In the genomic region with DNA sequence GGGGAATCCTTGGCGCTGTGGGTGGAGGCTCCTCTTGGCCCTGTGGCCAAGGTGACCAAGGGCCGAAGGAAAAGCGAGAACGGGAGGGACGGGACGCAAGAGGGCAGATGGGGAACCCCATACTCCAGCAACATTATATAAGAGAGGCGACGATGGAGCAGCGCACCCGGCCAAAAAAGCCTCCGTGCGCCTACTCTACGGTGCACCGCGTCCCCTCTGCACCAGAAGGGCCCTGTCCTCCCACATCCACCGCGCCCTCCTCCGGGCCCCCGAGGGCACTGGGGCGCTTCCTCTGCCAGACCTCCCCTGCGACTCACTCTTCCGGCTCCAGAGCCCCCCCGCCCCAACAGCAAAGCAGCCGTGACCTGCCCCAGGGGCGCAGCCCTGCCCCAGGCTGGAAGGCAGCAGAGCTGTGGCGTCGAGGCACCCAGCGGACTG, we compare ENCODE assay signal across 8 cellular contexts. TPM values are rescaled to one million over a fixed set of nuclear protein-coding genes. Genes with fewer than 3 reads are reported as not detected.
DNase-seq lines count a peak whose midpoint lies in the region; ATAC-seq and TF ChIP-seq lines count a peak whose summit lies in the region.

No MANE protein-coding gene starts in this region.

- H3K4me1 Mint-ChIP-seq in activated CD8-positive, alpha-beta T cell treated with anti-CD3 and anti-CD28 coated beads for 36 hours (ENCODE audit: low read depth), result peaks cover 59% of the 10 kb centered on the region
- peaks cover 1% of the 10 kb centered on the region for H3K4me1 Mint-ChIP-seq in progenitor cell of endocrine pancreas (ENCODE audit: low read depth)

- no peak overlapping the region for H3K9ac ChIP-seq in fibroblast of lung (ENCODE audit: insufficient read depth, low read length)

- peak overlapping the region; percentile 93 for H3K27ac Mint-ChIP-seq in activated CD8-positive, alpha-beta T cell treated with anti-CD3 and anti-CD28 coated beads for 36 hours
- H3K27ac Mint-ChIP-seq in progenitor cell of endocrine pancreas, result no peak overlapping the region

- H3K4me3 Mint-ChIP-seq in activated CD8-positive, alpha-beta T cell treated with anti-CD3 and anti-CD28 coated beads for 36 hours, result peak overlapping the region; percentile 91
- peak overlapping the region; percentile 56 for H3K4me3 Mint-ChIP-seq in progenitor cell of endocrine pancreas (ENCODE audit: low read depth)

- POLR2A ChIA-PET in activated CD8-positive, alpha-beta T cell treated with anti-CD3 and anti-CD28 coated beads for 36 hours (lab: Charles Lee), result interaction anchor here (0.9 to 3.3 kb wide), 6 partner anchors 9 to 25 kb away, joined by 3 to 14 read pairs (median 5); no protein-coding TSS in a partner anchor

- H3K36me3 Mint-ChIP-seq in activated CD8-positive, alpha-beta T cell treated with anti-CD3 and anti-CD28 coated beads for 36 hours (ENCODE audit: low read depth), result peaks cover 29% of the 10 kb centered on the region
- no peaks in the 10 kb centered on the region for H3K36me3 Mint-ChIP-seq in progenitor cell of endocrine pancreas (ENCODE audit: insufficient read depth)

- no peaks in the 10 kb centered on the region for H3K79me2 ChIP-seq in fibroblast of lung (ENCODE audit: control insufficient read depth, insufficient read depth, low read length)

- DNase-seq in AG09309 (ENCODE audit: low read depth) (no peak), GM19238 (ENCODE audit: insufficient read length, low spot score) (peak; percentile 25), fibroblast of lung (ENCODE audit: low read depth in 2 of 2) (no peak), progenitor cell of endocrine pancreas (ENCODE audit: low spot score, unreplicated experiment) (no peak), NCI-H2081 treated with DMSO at 0.1 percent for 48 hours (lab: John Stamatoyannopoulos, UW) (no peak), NCI-H510A (lab: John Stamatoyannopoulos, UW) (no peak)
- peak; percentile 82 for DNase-seq in activated CD8-positive, alpha-beta T cell treated with anti-CD3 and anti-CD28 coated beads for 36 hours

- H3K4me1 ChIP-seq in fibroblast of lung (ENCODE audit: control insufficient read depth, extremely low read depth, insufficient read depth, low read length), result peaks cover 3% of the 10 kb centered on the region

- H3K27ac ChIP-seq in fibroblast of lung (ENCODE audit: insufficient read depth, low read length), result no peak overlapping the region

- intact Hi-C loops in activated CD8-positive, alpha-beta T cell treated with anti-CD3 and anti-CD28 coated beads for 36 hours (cut with micrococcal nuclease), result no loop called here

- H3K27me3 ChIP-seq in fibroblast of lung (ENCODE audit: control insufficient read depth, insufficient read depth, low read length), result peaks cover 12% of the 10 kb centered on the region

- H3K36me3 ChIP-seq in fibroblast of lung (ENCODE audit: control insufficient read depth, insufficient read depth, low read length), result no peaks in the 10 kb centered on the region

- peak; percentile 41 for ATAC-seq in HG03432 (IDR thresholded peaks at IDR 0.05; ENCODE audit: unreplicated experiment)
- peak; percentile 70 for ATAC-seq in activated CD8-positive, alpha-beta T cell treated with anti-CD3 and anti-CD28 coated beads for 36 hours

- no peaks in the 10 kb centered on the region for H3K9me3 ChIP-seq in fibroblast of lung (ENCODE audit: control insufficient read depth, insufficient read depth, low read depth, low read length)

- no peaks in the 10 kb centered on the region for H3K9me3 Mint-ChIP-seq in activated CD8-positive, alpha-beta T cell treated with anti-CD3 and anti-CD28 coated beads for 36 hours
- H3K9me3 Mint-ChIP-seq in progenitor cell of endocrine pancreas (ENCODE audit: low read depth), result no peaks in the 10 kb centered on the region

- H2AFZ ChIP-seq in fibroblast of lung (ENCODE audit: low read length), result peak overlapping the region; percentile 89

- TF ChIP-seq CTCF in AG09309 (IDR thresholded peaks at IDR 0.05; ENCODE audit: control insufficient read depth, insufficient read depth, low read depth, low read length, missing control alignments) (no peak), fibroblast of lung (conservative IDR thresholded peaks at IDR 0.05 in 1 of 2, IDR thresholded peaks at IDR 0.05 in 1 of 2; ENCODE audit: low read depth in 1 of 2, low read length in 2 of 2) (no peak), progenitor cell of endocrine pancreas (IDR thresholded peaks at IDR 0.05; ENCODE audit: unreplicated experiment) (no peak)
- TF ChIP-seq CTCF in activated CD8-positive, alpha-beta T cell treated with anti-CD3 and anti-CD28 coated beads for 36 hours (IDR thresholded peaks at IDR 0.05), result no peak

- no peaks in the 10 kb centered on the region for H3K27me3 Mint-ChIP-seq in activated CD8-positive, alpha-beta T cell treated with anti-CD3 and anti-CD28 coated beads for 36 hours
- peaks cover 63% of the 10 kb centered on the region for H3K27me3 Mint-ChIP-seq in progenitor cell of endocrine pancreas

- H4K20me1 ChIP-seq in fibroblast of lung (ENCODE audit: control insufficient read depth, extremely low read depth, insufficient read depth, low read length), result no peaks in the 10 kb centered on the region

- CTCF ChIA-PET in activated CD8-positive, alpha-beta T cell treated with anti-CD3 and anti-CD28 coated beads for 36 hours (lab: Charles Lee), result interaction anchor here (0.8 to 2.1 kb wide), 5 partner anchors 8 to 141 kb away, joined by 3 to 7 read pairs (median 4); no protein-coding TSS in a partner anchor

- peak overlapping the region; percentile 86 for H3K4me2 ChIP-seq in fibroblast of lung (ENCODE audit: extremely low read depth, insufficient read depth, low read length)

- H3K4me3 ChIP-seq in AG09309 (ENCODE audit: control insufficient read depth, low read depth, low read length) (peak overlapping the region; percentile 32), fibroblast of lung (replicated peaks in 1 of 4; ENCODE audit: control extremely low read depth in 1 of 4, insufficient read depth in 1 of 4, low read depth in 3 of 4, low read length in 4 of 4) (peak overlapping the region in 3 of 4 experiments; percentile 32 to 55 (median 51))

RNA-seq across cellular contexts. Expression of gene LY75, which starts 0.4 kb away (rescaled TPM):
- total RNA-seq in activated CD8-positive, alpha-beta T cell treated with anti-CD3 and anti-CD28 coated beads for 36 hours, result 10 to 100 TPM; 33.1 to 33.6 TPM
- total RNA-seq in fibroblast of lung, result 3.6 and 4.1 TPM in 2 replicates
- 0.76 and 1.00 TPM in 2 replicates for polyA plus RNA-seq in fibroblast of lung
- 0.21 and 0.65 TPM in 2 replicates for polyA plus RNA-seq in fibroblast of lung (2012)
- 0.19 TPM in 1 of 2 replicates, not detected in the other for polyA minus RNA-seq in fibroblast of lung (ENCODE audit: low replicate concordance)
- 1.2 and 1.6 TPM in 2 replicates for total RNA-seq in progenitor cell of endocrine pancreas

Comparison
In these comparisons a context has a peak if more than half of its experiments do, and no peak if none do; other contexts are left out.
1. DNase-seq: peak in GM19238 (single experiment) and activated CD8-positive, alpha-beta T cell treated with anti-CD3 and anti-CD28 coated beads for 36 hours (single experiment); none in AG09309 (single experiment), fibroblast of lung (0 of 2), progenitor cell of endocrine pancreas (single experiment), NCI-H2081 treated with DMSO at 0.1 percent for 48 hours (single experiment) and NCI-H510A (single experiment).